8 cellular contexts compared by ENCODE assay signal in genomic region chr10:131900350-131901152, GRCh38. TPM values are rescaled to one million over a fixed set of nuclear protein-coding genes. Genes with fewer than 3 reads are reported as not detected.
DNase-seq lines count a peak whose midpoint lies in the region; FAIRE-seq and TF ChIP-seq lines count a peak whose summit lies in the region.

TSS of gene PPP2R2D (plus strand) at chr10:131901008. CDS start at chr10:131901149, 141 bp downstream.

- H3K4me1 Mint-ChIP-seq in neural crest cell, result peaks cover 24% of the 10 kb centered on the region

- H3K27ac ChIP-seq in stomach smooth muscle (ENCODE audit: low read length), result peak within 1 kb of the TSS; percentile 58

- H3K27ac Mint-ChIP-seq in neural crest cell (ENCODE audit: unreplicated experiment), result peak within 1 kb of the TSS; percentile 89

- H3K36me3 ChIP-seq in stomach smooth muscle (ENCODE audit: control insufficient read depth in 2 of 2, insufficient read depth in 2 of 2, low read length in 2 of 2), result peaks cover 0 to under 1% of the 10 kb centered on the region in 2 donors

- DNase-seq in ELF-1 (ENCODE audit: low read depth, low spot score) (peak; percentile 97), H54 (ENCODE audit: insufficient read length, low spot score) (peak; percentile 81), LoVo (ENCODE audit: low spot score) (peak; percentile 93), SHP77 treated with DMSO at 0.1 percent for 48 hours (lab: John Stamatoyannopoulos, UW) (peak; percentile 72), activated gamma-delta T cell treated with Interleukin-2 at 50 U/mL for 16 hours (peak; percentile 94), foreskin fibroblast (peak; percentile 86 to 96), neural crest cell (ENCODE audit: low read depth, low spot score) (peak; percentile 90)

- peak within 1 kb of the TSS; percentile 94 for H3K4me3 Mint-ChIP-seq in neural crest cell

- TF ChIP-seq CTCF in foreskin fibroblast (IDR thresholded peaks at IDR 0.05; ENCODE audit: low read depth, low read length) (no peak), neural crest cell (conservative IDR thresholded peaks at IDR 0.05) (peak; percentile 6)

- H3K9me3 ChIP-seq in stomach smooth muscle (ENCODE audit: control insufficient read depth in 2 of 2, low read length in 2 of 2), result no peaks in the 10 kb centered on the region

- H3K9ac ChIP-seq in stomach smooth muscle (ENCODE audit: low read length in 2 of 2), result peak within 1 kb of the TSS; percentile 51 to 76

- no peak for TF ChIP-seq POLR2A in H54 (IDR thresholded peaks at IDR 0.05; ENCODE audit: low read depth, low read length)

- no peaks in the 10 kb centered on the region for H3K9me3 Mint-ChIP-seq in neural crest cell

- peaks cover 13 to 19% of the 10 kb centered on the region in 2 donors for H3K27me3 ChIP-seq in stomach smooth muscle (ENCODE audit: control insufficient read depth in 1 of 2, insufficient read depth in 2 of 2, low read length in 2 of 2)

- H3K4me1 ChIP-seq in stomach smooth muscle (ENCODE audit: control insufficient read depth, insufficient read depth, low read length), result peaks cover 28% of the 10 kb centered on the region

- peaks cover 31% of the 10 kb centered on the region for H3K27me3 Mint-ChIP-seq in neural crest cell (ENCODE audit: low read depth)

- H3K4me3 ChIP-seq in foreskin fibroblast (ENCODE audit: low read depth in 1 of 2, low read length in 2 of 2) (peak within 1 kb of the TSS; percentile 75 to 78), stomach smooth muscle (ENCODE audit: low read length in 2 of 2) (peak within 1 kb of the TSS; percentile 80 to 83)

- no peaks in the 10 kb centered on the region for H3K36me3 Mint-ChIP-seq in neural crest cell (ENCODE audit: low read depth)

- FAIRE-seq in H54 (lab: Jason Lieb, UNC), result no peak

RNA-seq across cellular contexts. Expression of gene PPP2R2D, which starts in this region (rescaled TPM):
- total RNA-seq in neural crest cell, result 39.3 and 45.0 TPM in 2 replicates

Comparison
In these comparisons a context has a peak if more than half of its experiments do, and no peak if none do; other contexts are left out.
1. Peak in every context shown above with its lines: DNase-seq, H3K4me3 ChIP-seq and H3K27ac ChIP-seq.